22 cellular contexts compared by ENCODE assay signal in the genomic region with DNA sequence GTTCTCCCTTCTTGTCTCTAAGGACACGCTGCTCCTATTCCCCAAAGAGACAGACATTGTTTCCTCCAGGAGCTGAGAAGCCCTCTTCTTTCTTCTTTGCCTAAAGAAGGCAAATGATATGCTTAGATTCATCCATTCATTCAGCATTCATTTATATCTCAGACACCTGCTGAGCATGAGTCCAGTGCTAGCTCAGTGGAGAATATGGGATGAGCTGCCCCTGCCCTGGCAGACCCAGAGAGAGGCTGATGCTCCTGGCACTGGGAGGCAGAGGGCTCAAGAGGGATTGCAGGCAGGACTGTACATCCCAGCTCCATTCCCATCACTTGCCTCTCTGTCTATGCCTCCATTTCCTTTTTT. TPM values are rescaled to one million over a fixed set of nuclear protein-coding genes. Genes with fewer than 3 reads are reported as not detected.
DNase-seq lines count a peak whose midpoint lies in the region; ATAC-seq and TF ChIP-seq lines count a peak whose summit lies in the region.
"Had no signal": no experiment of that assay in that cellular context is flagged by ENCODE, and none has a peak within 500 bp of the region (broad histone marks: within the 10 kb centered on the region; RNA-seq: fewer than 3 reads in every experiment).

No MANE protein-coding gene starts in this region.

- no peak for DNase-seq in A673 (ENCODE audit: low spot score)
- peak; percentile 70 for DNase-seq in DMS79 (lab: John Stamatoyannopoulos, UW)
- DNase-seq in osteoblast (ENCODE audit: insufficient read length, low spot score, missing footprints): peak; percentile 49
- no peak for DNase-seq in NCI-H1092 treated with DMSO at 0.1 percent for 48 hours (lab: John Stamatoyannopoulos, UW)
- DNase-seq: activated CD8-positive, alpha-beta T cell treated with anti-CD3 and anti-CD28 coated beads, Interleukin-2, amount 10 ng/mL, durations not matched to agents 7 days and 5 days; activated gamma-delta T cell; CD4-positive, alpha-beta memory T cell; DMS 273 treated with DMSO at 0.1 percent for 48 hours; effector CD4-positive, alpha-beta T cell; erythroblast; foreskin keratinocyte; natural killer cell; NCI-H2081 treated with DMSO at 0.1 percent for 48 hours; NCI-H446 treated with DMSO at 0.1 percent for 48 hours; sigmoid colon had no signal

- peaks cover 32% of the 10 kb centered on the region for H3K4me1 Mint-ChIP-seq in brain

- no peak overlapping the region for H2AFZ ChIP-seq in osteoblast (ENCODE audit: low read length)

- no peaks in the 10 kb centered on the region for H3K9me3 Mint-ChIP-seq in brain
- H3K9me3 Mint-ChIP-seq: natural killer cell had no signal

- CTCF ChIA-PET in A673 (lab: Charles Lee): interaction anchor here (0.6 kb wide), 2 partner anchors 16 to 18 kb away, joined by 4 to 5 read pairs; no protein-coding TSS in a partner anchor

- H4K20me1 ChIP-seq in osteoblast (ENCODE audit: insufficient read depth, low read length): peaks cover 6% of the 10 kb centered on the region

- POLR2A ChIA-PET in A673 (lab: Charles Lee; ENCODE audit: low non-redundant PET): interaction anchor here (0.7 kb wide), 1 partner anchor 27 kb away, joined by 9 read pairs; no protein-coding TSS in a partner anchor

- no peak for TF ChIP-seq CTCF in A673 (conservative IDR thresholded peaks at IDR 0.05; ENCODE audit: low read depth, low read length)
- TF ChIP-seq CTCF in brain (conservative IDR thresholded peaks at IDR 0.05): no peak
- no peak for TF ChIP-seq CTCF in osteoblast (IDR thresholded peaks at IDR 0.05; ENCODE audit: extremely low read depth, low read depth, low read length)

- no peak for ATAC-seq in HG03469 (IDR thresholded peaks at IDR 0.05; ENCODE audit: unreplicated experiment)
- no peak for ATAC-seq in HG03457 (IDR thresholded peaks at IDR 0.05; ENCODE audit: unreplicated experiment)
- ATAC-seq: activated CD8-positive, alpha-beta T cell treated with anti-CD3 and anti-CD28 coated beads, Interleukin-2, amount 10 ng/mL, durations not matched to agents 7 days and 5 days; foreskin keratinocyte; natural killer cell; Panc1 had no signal

- H3K27me3 ChIP-seq in A673 (replicated peaks; ENCODE audit: insufficient read depth, low read depth, low read length, poor library complexity) (no peaks in the 10 kb centered on the region), osteoblast (ENCODE audit: insufficient read depth, low read length) (no peaks in the 10 kb centered on the region)
- H3K27me3 ChIP-seq: foreskin keratinocyte, sigmoid colon had no signal

- H3K4me2 ChIP-seq in osteoblast (ENCODE audit: insufficient read depth, low read length): no peak overlapping the region

- peaks cover 11% of the 10 kb centered on the region for H3K79me2 ChIP-seq in osteoblast (ENCODE audit: insufficient read depth, low read length)

- BruUV-seq in A673 (replicated peaks; lab: Mats Ljungman, UMichigan): no TSS peak

- H3K27ac ChIP-seq in A673 (ENCODE audit: low read depth, low read length, poor library complexity, severe bottlenecking) (peak overlapping the region; percentile 17), osteoblast (ENCODE audit: low read depth, low read length) (no peak overlapping the region)
- H3K27ac ChIP-seq: foreskin keratinocyte had no signal

- intact Hi-C loops in A673 (cut with micrococcal nuclease; ENCODE audit: unreplicated experiment): loop anchor here (10.0 kb wide), 1 partner anchor 634 kb away; a partner anchor contains a TSS

- H3K9me3 ChIP-seq in A673 (ENCODE audit: low read depth, low read length, poor library complexity, severe bottlenecking): no peaks in the 10 kb centered on the region
- no peaks in the 10 kb centered on the region for H3K9me3 ChIP-seq in osteoblast (ENCODE audit: low read depth, low read length)
- H3K9me3 ChIP-seq: HAP-1, sigmoid colon had no signal

- peaks cover 9% of the 10 kb centered on the region for H3K27me3 Mint-ChIP-seq in brain
- H3K27me3 Mint-ChIP-seq: CD4-positive, alpha-beta memory T cell had no signal

- peak overlapping the region in 4 of 5 experiments; percentile 37 to 66 (median 56) for H3K4me3 Mint-ChIP-seq in brain
- H3K4me3 Mint-ChIP-seq: activated CD8-positive, alpha-beta T cell treated with anti-CD3 and anti-CD28 coated beads, Interleukin-2, amount 10 ng/mL, durations not matched to agents 7 days and 5 days; natural killer cell had no signal

- H3K36me3 ChIP-seq in A673 (ENCODE audit: insufficient read depth, low read length, poor library complexity, severe bottlenecking) (peaks cover 18% of the 10 kb centered on the region), osteoblast (ENCODE audit: insufficient read depth, low read length) (peaks cover 23% of the 10 kb centered on the region)
- H3K36me3 ChIP-seq: sigmoid colon had no signal

- peaks cover 15% of the 10 kb centered on the region for H3K36me3 Mint-ChIP-seq in brain
- H3K36me3 Mint-ChIP-seq: natural killer cell had no signal

- H3K27ac Mint-ChIP-seq in brain: peak overlapping the region; percentile 92 to 98 (median 95)
- H3K27ac Mint-ChIP-seq: activated CD8-positive, alpha-beta T cell treated with anti-CD3 and anti-CD28 coated beads, Interleukin-2, amount 10 ng/mL, durations not matched to agents 7 days and 5 days; natural killer cell had no signal

- no peak overlapping the region for H3K4me3 ChIP-seq in A673 (ENCODE audit: low read depth, low read length, poor library complexity, severe bottlenecking)
- no peak overlapping the region for H3K4me3 ChIP-seq in osteoblast (ENCODE audit: insufficient read depth, low read length)
- H3K4me3 ChIP-seq: HAP-1, sigmoid colon had no signal

- H3K4me1 ChIP-seq in A673 (ENCODE audit: insufficient read depth, low read length, poor library complexity, severe bottlenecking) (peaks cover 20% of the 10 kb centered on the region), osteoblast (ENCODE audit: insufficient read depth, low read length) (peaks cover 18% of the 10 kb centered on the region)
- H3K4me1 ChIP-seq: foreskin keratinocyte had no signal

RNA-seq across cellular contexts. Expression of a gene that starts 4.4 kb away (rescaled TPM):
- total RNA-seq in A673 (2021) (1,552 and 1,729 TPM in 2 replicates), osteoblast (579 and 705 TPM in 2 replicates)
- 1,509 TPM for polyA plus RNA-seq in brain (ENCODE audit: insufficient read depth, low read depth, low replicate concordance)

RNA-seq across cellular contexts. Expression of a gene that starts 14.6 kb away (rescaled TPM):
- 122 and 127 TPM in 2 replicates for total RNA-seq in A673 (2021)
- 105 TPM for polyA plus RNA-seq in brain (ENCODE audit: insufficient read depth, low read depth, low replicate concordance)
- total RNA-seq in osteoblast: 175 and 178 TPM in 2 replicates

RNA-seq across cellular contexts. Expression of a gene that starts 30.1 kb away (rescaled TPM):
- total RNA-seq in A673 (2021) (1.9 and 2.6 TPM in 2 replicates), osteoblast (0.36 TPM in 1 of 2 replicates, not detected in the other)
- polyA plus RNA-seq in brain (ENCODE audit: insufficient read depth, low read depth, low replicate concordance): 186 TPM
- total RNA-seq: CD4-positive, alpha-beta memory T cell; lower leg skin; sigmoid colon; subcutaneous adipose tissue had no signal
- polyA plus RNA-seq: CD4-positive, alpha-beta memory T cell; foreskin keratinocyte had no signal

RNA-seq across cellular contexts. Expression of a gene that starts 30.5 kb away (rescaled TPM):
- total RNA-seq in A673 (2021) (0.49 and 0.85 TPM in 2 replicates), osteoblast (0.29 and 0.36 TPM in 2 replicates)
- polyA plus RNA-seq in brain (ENCODE audit: insufficient read depth, low read depth, low replicate concordance): 2.0 TPM

RNA-seq across cellular contexts. Expression of a gene that starts 34.8 kb away (rescaled TPM):
- 4.7 and 9.1 TPM in 2 replicates for total RNA-seq in A673 (2021)
- 277 TPM for polyA plus RNA-seq in brain (ENCODE audit: insufficient read depth, low read depth, low replicate concordance)
- 28.2 and 31.2 TPM in 2 replicates for total RNA-seq in osteoblast

Comparison
In these comparisons a context has a peak if more than half of its experiments do, and no peak if none do; other contexts are left out.
1. DNase-seq: peak in DMS79 (single experiment) and osteoblast (single experiment); none in A673 (single experiment) and NCI-H1092 treated with DMSO at 0.1 percent for 48 hours (single experiment).